Comparison of ENCODE assay signal across 31 cellular contexts in genomic region chr7:291302-292092, GRCh38. TPM values are rescaled to one million over a fixed set of nuclear protein-coding genes. Genes with fewer than 3 reads are reported as not detected.
DNase-seq lines count a peak whose midpoint lies in the region; ATAC-seq and TF ChIP-seq lines count a peak whose summit lies in the region.
"Had no signal": no experiment of that assay in that cellular context is flagged by ENCODE, and none has a peak within 500 bp of the region (broad histone marks: within the 10 kb centered on the region; RNA-seq: fewer than 3 reads in every experiment).

No MANE protein-coding gene starts in this region.

- H3K4me3 ChIP-seq in lower lobe of right lung, result no peak overlapping the region
- H3K4me3 ChIP-seq in suprapubic skin, result no peak overlapping the region
- H3K4me3 ChIP-seq: body of pancreas, GM23248, lung, tibial artery had no signal

- H3K27me3 ChIP-seq in lower lobe of right lung (ENCODE audit: low read depth) (peaks cover 67% of the 10 kb centered on the region), suprapubic skin (peaks cover 82% of the 10 kb centered on the region)

- no peak for TF ChIP-seq EP300 in suprapubic skin (IDR thresholded peaks at IDR 0.05)

- no peaks in the 10 kb centered on the region for H3K36me3 ChIP-seq in lower lobe of right lung
- H3K36me3 ChIP-seq in suprapubic skin, result no peaks in the 10 kb centered on the region
- H3K36me3 ChIP-seq: Peyer's patch, tibial artery had no signal

- no peak for TF ChIP-seq POLR2A in suprapubic skin (IDR thresholded peaks at IDR 0.05)

- H3K9me3 ChIP-seq in lower lobe of right lung (no peaks in the 10 kb centered on the region), suprapubic skin (no peaks in the 10 kb centered on the region)
- H3K9me3 ChIP-seq: body of pancreas, Peyer's patch, SK-N-SH, tibial artery had no signal

- in situ Hi-C loops in GM13977 (cut with MboI; ENCODE audit: low pct_unique_long_range_greater_than_20kb, low sequenced_read_pairs, unreplicated experiment), result no loop called here

- WGBS in suprapubic skin, result 70% methylated on average over 13 of the region's 27 CpGs

- peak; percentile 17 for DNase-seq in SIG-M5 treated with dmso at 0.1 percent for 504 hours (lab: John Stamatoyannopoulos, UW; ENCODE audit: unreplicated experiment)
- no peak for DNase-seq in SIG-M5 (lab: John Stamatoyannopoulos, UW)
- DNase-seq in SW480 (ENCODE audit: low spot score), result peak; percentile 87
- peak; percentile 51 for DNase-seq in lower lobe of right lung
- DNase-seq in suprapubic skin (ENCODE audit: low spot score in 2 of 2), result peak; percentile 48 to 57
- no peak for DNase-seq in NCI-H2107 treated with DMSO at 0.1 percent for 48 hours (lab: John Stamatoyannopoulos, UW; ENCODE audit: unreplicated experiment)
- DNase-seq in central memory CD4-positive, alpha-beta T cell, result no peak
- DNase-seq in GM13977 (ENCODE audit: low spot score), result no peak
- DNase-seq: activated CD4-positive, alpha-beta T cell treated with anti-CD3 and anti-CD28 coated beads for 4 hours; activated naive CD4-positive, alpha-beta T cell; activated T-cell treated with anti-CD3 and anti-CD28 coated beads, Interleukin-2, amount 50 U/mL, for 24 hours; cerebellar nuclear complex; DMS 273 treated with DMSO at 0.1 percent for 48 hours; GM23248; IMR-90; NCI-H1092 treated with DMSO at 0.1 percent for 48 hours; NCI-H187 treated with DMSO at 0.1 percent for 48 hours; NCI-H524 treated with DMSO at 0.1 percent for 48 hours; Peyer's patch; SK-N-SH; T-helper 17 cell had no signal

- intact Hi-C loops in lower lobe of right lung (cut with DNase I), result no loop called here

- no peak for TF ChIP-seq CTCF in lower lobe of right lung (IDR thresholded peaks at IDR 0.05)
- TF ChIP-seq CTCF in suprapubic skin (IDR thresholded peaks at IDR 0.05), result no peak
- no peak for TF ChIP-seq CTCF in GM13977 (IDR thresholded peaks at IDR 0.05; ENCODE audit: extremely low read depth, insufficient read depth, missing control alignments)

- H3K27ac ChIP-seq in lower lobe of right lung, result no peak overlapping the region
- H3K27ac ChIP-seq in suprapubic skin, result no peak overlapping the region
- H3K27ac ChIP-seq: 22Rv1, body of pancreas, dorsolateral prefrontal cortex, GM23248, Peyer's patch, tibial artery had no signal

- peak; percentile 71 to 82 for ATAC-seq in lower lobe of right lung
- ATAC-seq: T-helper 17 cell had no signal

- H3K4me1 ChIP-seq in lower lobe of right lung (peaks cover 23% of the 10 kb centered on the region), suprapubic skin (peaks cover 15% of the 10 kb centered on the region)

RNA-seq across cellular contexts. Expression of gene FOXL3, which starts 1.5 kb away (rescaled TPM):
- not detected for total RNA-seq in lower lobe of right lung
- total RNA-seq in suprapubic skin, result not detected
- total RNA-seq: activated CD8-positive, alpha-beta memory T cell treated with anti-CD3 and anti-CD28 coated beads for 36 hours; body of pancreas; CD4-positive, alpha-beta T cell; endothelial cell of umbilical vein; glomerular endothelial cell; GM23248; IMR-90; lung; neural crest cell; Peyer's patch; T-helper 17 cell had no signal

Comparison
In these comparisons a context has a peak if more than half of its experiments do, and no peak if none do; other contexts are left out.
1. DNase-seq: peak in SIG-M5 treated with dmso at 0.1 percent for 504 hours (single experiment), SW480 (single experiment), lower lobe of right lung (single experiment) and suprapubic skin (2 of 2); none in SIG-M5 (single experiment), NCI-H2107 treated with DMSO at 0.1 percent for 48 hours (single experiment), central memory CD4-positive, alpha-beta T cell (single experiment) and GM13977 (single experiment).